7 cellular contexts compared by ENCODE assay signal in the genomic region with DNA sequence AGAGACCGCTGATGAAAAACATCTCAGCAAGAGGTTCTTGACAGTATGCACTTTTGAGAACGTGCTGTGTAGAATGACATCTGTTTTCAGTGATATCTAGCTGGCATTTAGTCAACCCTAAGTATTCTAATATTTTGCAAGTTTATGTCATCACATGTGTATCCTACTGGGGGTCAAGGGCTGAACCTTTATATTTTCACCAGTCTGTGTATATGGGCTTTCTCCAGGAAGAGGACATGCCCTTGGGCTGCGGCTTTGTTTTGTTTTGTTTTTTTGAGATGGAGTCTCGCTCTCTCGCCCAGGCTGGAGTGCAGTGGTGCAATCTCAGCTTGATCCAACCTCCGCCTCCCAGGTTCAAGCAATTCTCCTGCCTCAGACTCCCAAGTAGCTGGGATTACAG.
"Had no signal": no experiment of that assay in that cellular context is flagged by ENCODE, and none has a peak within 500 bp of the region (broad histone marks: within the 10 kb centered on the region; RNA-seq: fewer than 3 reads in every experiment).

No MANE protein-coding gene starts in this region.

- H2AFZ ChIP-seq: GM23338 had no signal

- H3K4me3 ChIP-seq: GM23338 had no signal

- H3K27ac ChIP-seq: HL-60 had no signal

- DNase-seq: H9, HCEC 1CT had no signal

- FAIRE-seq: H1, H54, HepG2 had no signal

- H3K4me2 ChIP-seq: GM23338 had no signal
